19 cellular contexts compared by ENCODE assay signal in genomic region chr7:99194301-99194700, GRCh38. TPM values are rescaled to one million over a fixed set of nuclear protein-coding genes. Genes with fewer than 3 reads are reported as not detected.
DNase-seq lines count a peak whose midpoint lies in the region; ATAC-seq and TF ChIP-seq lines count a peak whose summit lies in the region.
"Had no signal": no experiment of that assay in that cellular context is flagged by ENCODE, and none has a peak within 500 bp of the region (broad histone marks: within the 10 kb centered on the region; RNA-seq: fewer than 3 reads in every experiment).

No MANE protein-coding gene starts in this region.

- H3K27ac Mint-ChIP-seq in HFFc6 = peak overlapping the region; percentile 19; the same call in 1 of the 2 replicates
- H3K27ac Mint-ChIP-seq: CD14-positive monocyte, GM23338 had no signal

- H3K4me1 ChIP-seq in ACC112 (ENCODE audit: control insufficient read depth, insufficient read depth, low read length, unreplicated experiment) = peaks cover 12% of the 10 kb centered on the region

- TF ChIP-seq CTCF in HFFc6 (IDR thresholded peaks at IDR 0.05) (no peak), RWPE1 (conservative IDR thresholded peaks at IDR 0.05; ENCODE audit: low read depth) (no peak)

- H3K27ac ChIP-seq in ACC112 (ENCODE audit: low read depth, low read length) = no peak overlapping the region
- H3K27ac ChIP-seq in RWPE1 = peak overlapping the region; percentile 20; the same call in 1 of the 2 replicates

- peaks cover 19% of the 10 kb centered on the region for H3K9me3 Mint-ChIP-seq in HFFc6
- H3K9me3 Mint-ChIP-seq: GM23338 had no signal

- H3K4me3 ChIP-seq in ACC112 (ENCODE audit: low read depth, low read length) = no peak overlapping the region
- H3K4me3 ChIP-seq: GM23338, K562 had no signal

- H3K4me1 Mint-ChIP-seq in HFFc6 (ENCODE audit: low read depth) = peaks cover 39% of the 10 kb centered on the region

- peaks cover 6% of the 10 kb centered on the region for H3K27me3 Mint-ChIP-seq in HFFc6 (ENCODE audit: insufficient read depth)

- peaks cover 14% of the 10 kb centered on the region for H3K36me3 Mint-ChIP-seq in HFFc6 (ENCODE audit: low read depth)
- H3K36me3 Mint-ChIP-seq: CD14-positive monocyte had no signal

- no peak for DNase-seq in HFFc6
- no peak for DNase-seq in RWPE1 (ENCODE audit: low spot score)
- DNase-seq in fibroblast of peridontal ligament (ENCODE audit: extremely low read depth) = peak; percentile 29
- no peak for DNase-seq in SKM-1 treated with dmso at 0.1 percent for 144 hours (lab: John Stamatoyannopoulos, UW; ENCODE audit: unreplicated experiment)
- DNase-seq in HUDEP-2 (lab: John Stamatoyannopoulos, UW; ENCODE audit: unreplicated experiment in 76 of 76) = no peak
- no peak for DNase-seq in DMS153 treated with DMSO at 0.1 percent for 48 hours (lab: John Stamatoyannopoulos, UW; ENCODE audit: unreplicated experiment)
- DNase-seq: GDM1, NCI-H187, NCI-H2107, NCI-H510A treated with DMSO at 0.1 percent for 48 hours, NCI-H774, OCI-M1 had no signal

- no peak for ATAC-seq in GM18867 (IDR thresholded peaks at IDR 0.05; ENCODE audit: unreplicated experiment)
- ATAC-seq: GM23338, K562 had no signal

- POLR2A ChIA-PET in RWPE1 (lab: Yijun Ruan, JAX; ENCODE audit: low non-redundant PET) = no interaction called here

- no peaks in the 10 kb centered on the region for H3K27me3 ChIP-seq in ACC112 (ENCODE audit: insufficient read depth, low read length)

- no peaks in the 10 kb centered on the region for H3K36me3 ChIP-seq in ACC112 (ENCODE audit: insufficient read depth, low read length)

- CTCF ChIA-PET in RWPE1 (lab: Yijun Ruan, JAX) = interaction anchor here (0.6 kb wide), 1 partner anchor 20 kb away, joined by 3 read pairs; no protein-coding TSS in a partner anchor

- no peaks in the 10 kb centered on the region for H3K79me2 ChIP-seq in ACC112 (ENCODE audit: control insufficient read depth, insufficient read depth, low read length, unreplicated experiment)

- peak overlapping the region; percentile 72 for H2AFZ ChIP-seq in ACC112 (ENCODE audit: low read length, unreplicated experiment)
- H2AFZ ChIP-seq: GM23338 had no signal

- no peak overlapping the region for H3K4me3 Mint-ChIP-seq in HFFc6
- H3K4me3 Mint-ChIP-seq: CD14-positive monocyte, GM23338 had no signal

RNA-seq across cellular contexts. Expression of gene KPNA7, which starts 13.6 kb away (rescaled TPM):
- not detected for total RNA-seq in HFFc6 (2021; fragmentation: NEBNext Ultra II Directional; extraction: Animal tissue kit (Norgen Biotek cat#: 25700))
- total RNA-seq: A172, GM23338, K562, SK-MEL-5 had no signal

RNA-seq across cellular contexts. Expression of gene SMURF1, which starts 50.4 kb away (rescaled TPM):
- 10 to 100 TPM; 17.8 to 23.4 (median 21.3) TPM for total RNA-seq in HFFc6 (2021; fragmentation: NEBNext Ultra II Directional; extraction: Animal tissue kit (Norgen Biotek cat#: 25700))
